ENCODE assay signal across 23 cellular contexts in the genomic region with DNA sequence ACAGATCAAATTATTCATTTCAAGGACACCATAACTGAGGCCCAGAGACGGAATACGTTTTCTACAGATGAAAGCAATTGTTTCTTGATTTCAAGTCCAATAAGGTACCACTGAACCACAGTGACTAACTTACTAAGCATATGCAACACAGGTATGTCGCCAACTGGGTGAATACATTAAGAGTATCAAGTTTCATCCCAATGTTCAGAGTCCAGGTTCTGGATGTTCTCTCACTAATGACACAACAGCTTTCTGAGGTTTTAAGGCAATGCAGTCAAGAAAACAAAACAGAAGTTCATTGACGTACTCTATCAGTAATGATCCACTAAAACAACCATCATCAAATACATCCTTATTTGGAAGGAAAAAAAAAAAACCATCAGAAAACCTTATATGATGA.
"Had no signal": no experiment of that assay in that cellular context is flagged by ENCODE, and none has a peak within 500 bp of the region (broad histone marks: within the 10 kb centered on the region; RNA-seq: fewer than 3 reads in every experiment).

No MANE protein-coding gene starts in this region.

- DNase-seq: activated CD4-positive, alpha-beta T cell treated with anti-CD3 and anti-CD28 coated beads, Interleukin-2, amount 10 ng/mL, durations not matched to agents 24 days and 14 days; activated CD8-positive, alpha-beta T cell treated with anti-CD3 and anti-CD28 coated beads for 36 hours; activated naive CD4-positive, alpha-beta T cell treated with Interleukin-2 at 50 U/mL for 16 hours; activated naive CD8-positive, alpha-beta T cell treated with anti-CD3 and anti-CD28 coated beads, Interleukin-2, amount 10 ng/mL, durations not matched to agents 7 days and 5 days; activated T-cell treated with anti-CD3 and anti-CD28 coated beads, Interleukin-2, amount 50 U/mL, for 1 hour; amygdala; effector memory CD4-positive, alpha-beta T cell; esophagus squamous epithelium; immature natural killer cell; left cardiac atrium; lower lobe of right lung; pancreas; stimulated activated CD4-positive, alpha-beta T cell treated with anti-CD3 and anti-CD28 coated beads, Interleukin-4, amount 100 ng/mL, for 4 hours; T-helper 1 cell; T-helper 9 cell; testis had no signal

- H3K4me1 Mint-ChIP-seq: immature natural killer cell; stimulated activated memory B cell treated with anti-CD40 and anti-IgM and Interleukin-4, amounts not matched to agents 10 μg/mL and 1 μg/mL and 100 μg/mL, for 72 hours had no signal

- H3K27ac Mint-ChIP-seq: activated CD4-positive, alpha-beta T cell treated with anti-CD3 and anti-CD28 coated beads, Interleukin-2, amount 10 ng/mL, durations not matched to agents 24 days and 14 days; activated CD8-positive, alpha-beta T cell treated with anti-CD3 and anti-CD28 coated beads for 36 hours; activated naive CD8-positive, alpha-beta T cell treated with anti-CD3 and anti-CD28 coated beads, Interleukin-2, amount 10 ng/mL, durations not matched to agents 7 days and 5 days; activated T-helper 17 cell treated with anti-CD3 and anti-CD28 coated beads, Interleukin-2, amount 50 U/mL, for 72 hours; immature natural killer cell; natural killer cell treated with Interleukin-12 subunit alpha and Interleukin-12 subunit beta and Interleukin-15 and Interleukin-18, amount 100 ng/mL, for 72 hours; stimulated activated memory B cell treated with anti-CD40 and anti-IgM and Interleukin-4, amounts not matched to agents 10 μg/mL and 1 μg/mL and 100 μg/mL, for 72 hours; type B pancreatic cell had no signal

- H3K9me3 ChIP-seq: esophagus squamous epithelium, lower lobe of right lung, neutrophil, pancreas, testis had no signal

- H3K4me2 ChIP-seq: smooth muscle cell had no signal

- H3K9me3 Mint-ChIP-seq: activated CD4-positive, alpha-beta T cell treated with anti-CD3 and anti-CD28 coated beads, Interleukin-2, amount 10 ng/mL, durations not matched to agents 24 days and 14 days; activated CD8-positive, alpha-beta T cell treated with anti-CD3 and anti-CD28 coated beads for 36 hours; activated naive CD8-positive, alpha-beta T cell treated with anti-CD3 and anti-CD28 coated beads, Interleukin-2, amount 10 ng/mL, durations not matched to agents 7 days and 5 days; activated T-helper 17 cell treated with anti-CD3 and anti-CD28 coated beads, Interleukin-2, amount 50 U/mL, for 72 hours; immature natural killer cell; natural killer cell treated with Interleukin-12 subunit alpha and Interleukin-12 subunit beta and Interleukin-15 and Interleukin-18, amount 100 ng/mL, for 72 hours; stimulated activated memory B cell treated with anti-CD40 and anti-IgM and Interleukin-4, amounts not matched to agents 10 μg/mL and 1 μg/mL and 100 μg/mL, for 72 hours; type B pancreatic cell had no signal

- FAIRE-seq: endothelial cell of umbilical vein, pancreas had no signal

- H3K4me3 Mint-ChIP-seq: activated CD4-positive, alpha-beta T cell treated with anti-CD3 and anti-CD28 coated beads, Interleukin-2, amount 10 ng/mL, durations not matched to agents 24 days and 14 days; activated CD8-positive, alpha-beta T cell treated with anti-CD3 and anti-CD28 coated beads for 36 hours; activated naive CD8-positive, alpha-beta T cell treated with anti-CD3 and anti-CD28 coated beads, Interleukin-2, amount 10 ng/mL, durations not matched to agents 7 days and 5 days; activated T-helper 17 cell treated with anti-CD3 and anti-CD28 coated beads, Interleukin-2, amount 50 U/mL, for 72 hours; immature natural killer cell; natural killer cell treated with Interleukin-12 subunit alpha and Interleukin-12 subunit beta and Interleukin-15 and Interleukin-18, amount 100 ng/mL, for 72 hours; stimulated activated memory B cell treated with anti-CD40 and anti-IgM and Interleukin-4, amounts not matched to agents 10 μg/mL and 1 μg/mL and 100 μg/mL, for 72 hours; type B pancreatic cell had no signal

- H3K36me3 ChIP-seq: lower lobe of right lung had no signal

- H3K27me3 Mint-ChIP-seq: activated CD4-positive, alpha-beta T cell treated with anti-CD3 and anti-CD28 coated beads, Interleukin-2, amount 10 ng/mL, durations not matched to agents 24 days and 14 days; activated CD8-positive, alpha-beta T cell treated with anti-CD3 and anti-CD28 coated beads for 36 hours; activated naive CD8-positive, alpha-beta T cell treated with anti-CD3 and anti-CD28 coated beads, Interleukin-2, amount 10 ng/mL, durations not matched to agents 7 days and 5 days; activated T-helper 17 cell treated with anti-CD3 and anti-CD28 coated beads, Interleukin-2, amount 50 U/mL, for 72 hours; natural killer cell treated with Interleukin-12 subunit alpha and Interleukin-12 subunit beta and Interleukin-15 and Interleukin-18, amount 100 ng/mL, for 72 hours; stimulated activated memory B cell treated with anti-CD40 and anti-IgM and Interleukin-4, amounts not matched to agents 10 μg/mL and 1 μg/mL and 100 μg/mL, for 72 hours; type B pancreatic cell had no signal

- H3K4me1 ChIP-seq: lower lobe of right lung, testis had no signal

- H3K4me3 ChIP-seq: esophagus squamous epithelium, lower lobe of right lung, pancreas, smooth muscle cell, testis had no signal

- H3K27ac ChIP-seq: esophagus squamous epithelium, lower lobe of right lung, neutrophil, pancreas, testis had no signal

- H3K27me3 ChIP-seq: esophagus squamous epithelium, neutrophil, pancreas, testis had no signal
